ENCODE assay signal across 18 cellular contexts in genomic region chr6:81786159-81786558, GRCh38.
"Had no signal": no experiment of that assay in that cellular context is flagged by ENCODE, and none has a peak within 500 bp of the region (broad histone marks: within the 10 kb centered on the region; RNA-seq: fewer than 3 reads in every experiment).

No MANE protein-coding gene starts in this region.

- H3K27me3 ChIP-seq: ascending aorta, cardiac muscle cell, ovary, suprapubic skin had no signal

- DNase-seq: activated CD4-positive, alpha-beta memory T cell treated with anti-CD3 and anti-CD28 coated beads, Interleukin-2, amount 10 ng/mL, durations not matched to agents 7 days and 5 days; activated CD8-positive, alpha-beta memory T cell treated with anti-CD3 and anti-CD28 coated beads, Interleukin-2, amount 50 U/mL, for 4 hours; activated gamma-delta T cell treated with Interleukin-2 at 50 U/mL for 16 hours; activated naive CD8-positive, alpha-beta T cell treated with anti-CD3 and anti-CD28 coated beads, Interleukin-2, amount 50 U/mL, for 24 hours; activated T-cell treated with anti-CD3 and anti-CD28 coated beads, Interleukin-2, amount 50 U/mL, for 72 hours; left ventricle myocardium inferior; mesenchymal stem cell; ovary; stimulated activated CD4-positive, alpha-beta T cell treated with anti-CD3 and anti-CD28 coated beads, Interleukin-4, amount 100 ng/mL, for 1 hour; stimulated activated CD8-positive, alpha-beta memory T cell treated with anti-CD3 and anti-CD28 coated beads, Interleukin-4, amount 100 ng/mL, for 48 hours; stimulated activated naive CD8-positive, alpha-beta T cell treated with anti-CD3 and anti-CD28 coated beads, Interleukin-15, Interleukin-2, amounts not matched to agents 100 U/mL and 50 U/mL, for 24 hours; T-helper 9 cell had no signal

- H3K27ac ChIP-seq: ascending aorta, cardiac muscle cell, left ventricle myocardium inferior, ovary, suprapubic skin had no signal

- H3K9me3 ChIP-seq: ascending aorta, left ventricle myocardium inferior, ovary, suprapubic skin had no signal

- H3K36me3 ChIP-seq: ascending aorta, cardiac muscle cell, left ventricle myocardium inferior, ovary, suprapubic skin had no signal

- H3K4me3 ChIP-seq: ascending aorta, cardiac muscle cell, left ventricle myocardium inferior, ovary, suprapubic skin had no signal

- H3K4me1 Mint-ChIP-seq: activated CD4-positive, alpha-beta memory T cell treated with anti-CD3 and anti-CD28 coated beads, Interleukin-2, amount 10 ng/mL, durations not matched to agents 7 days and 5 days; activated naive CD8-positive, alpha-beta T cell treated with anti-CD3 and anti-CD28 coated beads, Interleukin-2, amount 50 U/mL, for 24 hours had no signal

- H3K27me3 Mint-ChIP-seq: type B pancreatic cell had no signal

- ATAC-seq: activated naive CD8-positive, alpha-beta T cell treated with anti-CD3 and anti-CD28 coated beads, Interleukin-2, amount 50 U/mL, for 24 hours; activated T-cell treated with anti-CD3 and anti-CD28 coated beads, Interleukin-2, amount 50 U/mL, for 72 hours; stimulated activated naive CD8-positive, alpha-beta T cell treated with anti-CD3 and anti-CD28 coated beads, Interleukin-15, Interleukin-2, amounts not matched to agents 100 U/mL and 50 U/mL, for 24 hours had no signal

- FAIRE-seq: colon, keratinocyte had no signal

- H3K4me3 Mint-ChIP-seq: activated CD4-positive, alpha-beta memory T cell treated with anti-CD3 and anti-CD28 coated beads, Interleukin-2, amount 10 ng/mL, durations not matched to agents 7 days and 5 days; activated naive CD8-positive, alpha-beta T cell treated with anti-CD3 and anti-CD28 coated beads, Interleukin-2, amount 50 U/mL, for 24 hours; activated T-cell treated with anti-CD3 and anti-CD28 coated beads, Interleukin-2, amount 50 U/mL, for 72 hours had no signal

- H3K27ac Mint-ChIP-seq: activated CD4-positive, alpha-beta memory T cell treated with anti-CD3 and anti-CD28 coated beads, Interleukin-2, amount 10 ng/mL, durations not matched to agents 7 days and 5 days; activated naive CD8-positive, alpha-beta T cell treated with anti-CD3 and anti-CD28 coated beads, Interleukin-2, amount 50 U/mL, for 24 hours; activated T-cell treated with anti-CD3 and anti-CD28 coated beads, Interleukin-2, amount 50 U/mL, for 72 hours had no signal

- H3K36me3 Mint-ChIP-seq: type B pancreatic cell had no signal
